In the genomic region with DNA sequence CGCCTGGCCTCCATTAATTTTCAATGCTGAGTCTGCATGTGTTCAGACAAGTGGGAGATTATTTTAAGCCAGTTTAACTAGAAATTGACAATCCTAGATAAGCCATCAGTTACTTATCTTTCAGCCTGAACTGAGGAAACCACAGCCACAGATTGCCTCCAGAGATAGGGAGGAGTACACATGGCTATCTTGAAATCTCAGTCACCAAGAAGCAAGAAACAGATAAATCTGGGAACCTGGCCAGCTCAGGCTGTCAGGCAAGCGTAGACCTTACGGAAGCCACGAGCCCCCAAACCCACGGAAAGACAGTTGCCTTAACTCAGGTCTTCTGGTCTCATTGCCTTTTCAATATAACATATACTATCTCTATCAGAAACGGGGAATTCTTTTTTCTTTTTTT, we compare ENCODE assay signal across 2 cellular contexts.
TF ChIP-seq lines count a peak whose summit lies in the region.

No MANE protein-coding gene starts in this region.

TF ChIP-seq in SK-N-SH, 30 proteins besides CTCF, POLR2A, EP300 and RAD21 (continued from another document):
- no peak for TF ChIP-seq MXI1 (IDR thresholded peaks at IDR 0.05; ENCODE audit: low read depth, low read length)
- no peak for TF ChIP-seq NRF1 (IDR thresholded peaks at IDR 0.05; ENCODE audit: low read depth, low read length)
- peak; percentile 77 for TF ChIP-seq TCF12 (IDR thresholded peaks at IDR 0.05)
- no peak for TF ChIP-seq EZH2phosphoT487 (IDR thresholded peaks at IDR 0.05; ENCODE audit: borderline replicate concordance, low read depth)
- TF ChIP-seq FOXM1 (IDR thresholded peaks at IDR 0.05; ENCODE audit: low read depth): no peak
- TF ChIP-seq MEF2A (IDR thresholded peaks at IDR 0.05; ENCODE audit: borderline replicate concordance, low read depth): no peak
- TF ChIP-seq, protein P1, sequence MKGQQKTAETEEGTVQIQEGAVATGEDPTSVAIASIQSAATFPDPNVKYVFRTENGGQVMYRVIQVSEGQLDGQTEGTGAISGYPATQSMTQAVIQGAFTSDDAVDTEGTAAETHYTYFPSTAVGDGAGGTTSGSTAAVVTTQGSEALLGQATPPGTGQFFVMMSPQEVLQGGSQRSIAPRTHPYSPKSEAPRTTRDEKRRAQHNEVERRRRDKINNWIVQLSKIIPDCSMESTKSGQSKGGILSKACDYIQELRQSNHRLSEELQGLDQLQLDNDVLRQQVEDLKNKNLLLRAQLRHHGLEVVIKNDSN (IDR thresholded peaks at IDR 0.05; ENCODE audit: borderline replicate concordance, low read depth): no peak
- TF ChIP-seq YY1 (IDR thresholded peaks at IDR 0.05; ENCODE audit: low read depth): no peak
- no peak for TF ChIP-seq ELF1 (IDR thresholded peaks at IDR 0.05)
- TF ChIP-seq, protein P2, sequence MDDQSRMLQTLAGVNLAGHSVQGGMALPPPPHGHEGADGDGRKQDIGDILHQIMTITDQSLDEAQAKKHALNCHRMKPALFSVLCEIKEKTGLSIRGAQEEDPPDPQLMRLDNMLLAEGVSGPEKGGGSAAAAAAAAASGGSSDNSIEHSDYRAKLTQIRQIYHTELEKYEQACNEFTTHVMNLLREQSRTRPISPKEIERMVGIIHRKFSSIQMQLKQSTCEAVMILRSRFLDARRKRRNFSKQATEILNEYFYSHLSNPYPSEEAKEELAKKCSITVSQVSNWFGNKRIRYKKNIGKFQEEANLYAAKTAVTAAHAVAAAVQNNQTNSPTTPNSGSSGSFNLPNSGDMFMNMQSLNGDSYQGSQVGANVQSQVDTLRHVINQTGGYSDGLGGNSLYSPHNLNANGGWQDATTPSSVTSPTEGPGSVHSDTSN (IDR thresholded peaks at IDR 0.05): peak; percentile 73
- TF ChIP-seq, protein P3, sequence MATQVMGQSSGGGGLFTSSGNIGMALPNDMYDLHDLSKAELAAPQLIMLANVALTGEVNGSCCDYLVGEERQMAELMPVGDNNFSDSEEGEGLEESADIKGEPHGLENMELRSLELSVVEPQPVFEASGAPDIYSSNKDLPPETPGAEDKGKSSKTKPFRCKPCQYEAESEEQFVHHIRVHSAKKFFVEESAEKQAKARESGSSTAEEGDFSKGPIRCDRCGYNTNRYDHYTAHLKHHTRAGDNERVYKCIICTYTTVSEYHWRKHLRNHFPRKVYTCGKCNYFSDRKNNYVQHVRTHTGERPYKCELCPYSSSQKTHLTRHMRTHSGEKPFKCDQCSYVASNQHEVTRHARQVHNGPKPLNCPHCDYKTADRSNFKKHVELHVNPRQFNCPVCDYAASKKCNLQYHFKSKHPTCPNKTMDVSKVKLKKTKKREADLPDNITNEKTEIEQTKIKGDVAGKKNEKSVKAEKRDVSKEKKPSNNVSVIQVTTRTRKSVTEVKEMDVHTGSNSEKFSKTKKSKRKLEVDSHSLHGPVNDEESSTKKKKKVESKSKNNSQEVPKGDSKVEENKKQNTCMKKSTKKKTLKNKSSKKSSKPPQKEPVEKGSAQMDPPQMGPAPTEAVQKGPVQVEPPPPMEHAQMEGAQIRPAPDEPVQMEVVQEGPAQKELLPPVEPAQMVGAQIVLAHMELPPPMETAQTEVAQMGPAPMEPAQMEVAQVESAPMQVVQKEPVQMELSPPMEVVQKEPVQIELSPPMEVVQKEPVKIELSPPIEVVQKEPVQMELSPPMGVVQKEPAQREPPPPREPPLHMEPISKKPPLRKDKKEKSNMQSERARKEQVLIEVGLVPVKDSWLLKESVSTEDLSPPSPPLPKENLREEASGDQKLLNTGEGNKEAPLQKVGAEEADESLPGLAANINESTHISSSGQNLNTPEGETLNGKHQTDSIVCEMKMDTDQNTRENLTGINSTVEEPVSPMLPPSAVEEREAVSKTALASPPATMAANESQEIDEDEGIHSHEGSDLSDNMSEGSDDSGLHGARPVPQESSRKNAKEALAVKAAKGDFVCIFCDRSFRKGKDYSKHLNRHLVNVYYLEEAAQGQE (IDR thresholded peaks at IDR 0.05; ENCODE audit: low read depth, low read length): no peak
- TF ChIP-seq, protein P4, sequence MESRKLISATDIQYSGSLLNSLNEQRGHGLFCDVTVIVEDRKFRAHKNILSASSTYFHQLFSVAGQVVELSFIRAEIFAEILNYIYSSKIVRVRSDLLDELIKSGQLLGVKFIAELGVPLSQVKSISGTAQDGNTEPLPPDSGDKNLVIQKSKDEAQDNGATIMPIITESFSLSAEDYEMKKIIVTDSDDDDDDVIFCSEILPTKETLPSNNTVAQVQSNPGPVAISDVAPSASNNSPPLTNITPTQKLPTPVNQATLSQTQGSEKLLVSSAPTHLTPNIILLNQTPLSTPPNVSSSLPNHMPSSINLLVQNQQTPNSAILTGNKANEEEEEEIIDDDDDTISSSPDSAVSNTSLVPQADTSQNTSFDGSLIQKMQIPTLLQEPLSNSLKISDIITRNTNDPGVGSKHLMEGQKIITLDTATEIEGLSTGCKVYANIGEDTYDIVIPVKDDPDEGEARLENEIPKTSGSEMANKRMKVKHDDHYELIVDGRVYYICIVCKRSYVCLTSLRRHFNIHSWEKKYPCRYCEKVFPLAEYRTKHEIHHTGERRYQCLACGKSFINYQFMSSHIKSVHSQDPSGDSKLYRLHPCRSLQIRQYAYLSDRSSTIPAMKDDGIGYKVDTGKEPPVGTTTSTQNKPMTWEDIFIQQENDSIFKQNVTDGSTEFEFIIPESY (IDR thresholded peaks at IDR 0.05; ENCODE audit: borderline replicate concordance, low read depth): no peak
- TF ChIP-seq, protein P5, sequence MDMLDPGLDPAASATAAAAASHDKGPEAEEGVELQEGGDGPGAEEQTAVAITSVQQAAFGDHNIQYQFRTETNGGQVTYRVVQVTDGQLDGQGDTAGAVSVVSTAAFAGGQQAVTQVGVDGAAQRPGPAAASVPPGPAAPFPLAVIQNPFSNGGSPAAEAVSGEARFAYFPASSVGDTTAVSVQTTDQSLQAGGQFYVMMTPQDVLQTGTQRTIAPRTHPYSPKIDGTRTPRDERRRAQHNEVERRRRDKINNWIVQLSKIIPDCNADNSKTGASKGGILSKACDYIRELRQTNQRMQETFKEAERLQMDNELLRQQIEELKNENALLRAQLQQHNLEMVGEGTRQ (IDR thresholded peaks at IDR 0.05; ENCODE audit: borderline replicate concordance, low read depth, low read length): no peak
- TF ChIP-seq JUND (IDR thresholded peaks at IDR 0.05): peak; percentile 70
- peak; percentile 50; the same call in 1 of the 2 replicates for TF ChIP-seq GATA2 (CRISPR knock-in tag; IDR thresholded peaks at IDR 0.05)
- TF ChIP-seq POLR2AphosphoS5 (IDR thresholded peaks at IDR 0.05; ENCODE audit: low read depth, low read length): peak; percentile 21; the same call in 1 of the 2 replicates
- TF ChIP-seq GABPA (IDR thresholded peaks at IDR 0.05; ENCODE audit: low read depth): no peak
- no peak for TF ChIP-seq SMC3 (IDR thresholded peaks at IDR 0.05; ENCODE audit: low read depth, low read length)

TF ChIP-seq in SK-N-SH treated with all-trans-retinoic acid at 6 μM for 48 hours, 23 proteins besides CTCF, POLR2A, EP300 and RAD21 (continued from another document):
- TF ChIP-seq, protein P6, sequence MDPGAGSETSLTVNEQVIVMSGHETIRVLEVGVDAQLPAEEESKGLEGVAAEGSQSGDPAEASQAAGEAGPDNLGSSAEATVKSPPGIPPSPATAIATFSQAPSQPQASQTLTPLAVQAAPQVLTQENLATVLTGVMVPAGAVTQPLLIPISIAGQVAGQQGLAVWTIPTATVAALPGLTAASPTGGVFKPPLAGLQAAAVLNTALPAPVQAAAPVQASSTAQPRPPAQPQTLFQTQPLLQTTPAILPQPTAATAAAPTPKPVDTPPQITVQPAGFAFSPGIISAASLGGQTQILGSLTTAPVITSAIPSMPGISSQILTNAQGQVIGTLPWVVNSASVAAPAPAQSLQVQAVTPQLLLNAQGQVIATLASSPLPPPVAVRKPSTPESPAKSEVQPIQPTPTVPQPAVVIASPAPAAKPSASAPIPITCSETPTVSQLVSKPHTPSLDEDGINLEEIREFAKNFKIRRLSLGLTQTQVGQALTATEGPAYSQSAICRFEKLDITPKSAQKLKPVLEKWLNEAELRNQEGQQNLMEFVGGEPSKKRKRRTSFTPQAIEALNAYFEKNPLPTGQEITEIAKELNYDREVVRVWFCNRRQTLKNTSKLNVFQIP (CRISPR knock-in tag; IDR thresholded peaks at IDR 0.05; ENCODE audit: borderline replicate concordance, low read depth): no peak
- TF ChIP-seq BACH2 (CRISPR knock-in tag; IDR thresholded peaks at IDR 0.05; ENCODE audit: borderline replicate concordance): no peak
- TF ChIP-seq, protein P7, sequence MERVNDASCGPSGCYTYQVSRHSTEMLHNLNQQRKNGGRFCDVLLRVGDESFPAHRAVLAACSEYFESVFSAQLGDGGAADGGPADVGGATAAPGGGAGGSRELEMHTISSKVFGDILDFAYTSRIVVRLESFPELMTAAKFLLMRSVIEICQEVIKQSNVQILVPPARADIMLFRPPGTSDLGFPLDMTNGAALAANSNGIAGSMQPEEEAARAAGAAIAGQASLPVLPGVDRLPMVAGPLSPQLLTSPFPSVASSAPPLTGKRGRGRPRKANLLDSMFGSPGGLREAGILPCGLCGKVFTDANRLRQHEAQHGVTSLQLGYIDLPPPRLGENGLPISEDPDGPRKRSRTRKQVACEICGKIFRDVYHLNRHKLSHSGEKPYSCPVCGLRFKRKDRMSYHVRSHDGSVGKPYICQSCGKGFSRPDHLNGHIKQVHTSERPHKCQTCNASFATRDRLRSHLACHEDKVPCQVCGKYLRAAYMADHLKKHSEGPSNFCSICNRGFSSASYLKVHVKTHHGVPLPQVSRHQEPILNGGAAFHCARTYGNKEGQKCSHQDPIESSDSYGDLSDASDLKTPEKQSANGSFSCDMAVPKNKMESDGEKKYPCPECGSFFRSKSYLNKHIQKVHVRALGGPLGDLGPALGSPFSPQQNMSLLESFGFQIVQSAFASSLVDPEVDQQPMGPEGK (CRISPR knock-in tag; IDR thresholded peaks at IDR 0.05; ENCODE audit: borderline replicate concordance): no peak
- no peak for TF ChIP-seq ZNF70 (CRISPR knock-in tag; IDR thresholded peaks at IDR 0.05)
- no peak for TF ChIP-seq RARB (CRISPR knock-in tag; IDR thresholded peaks at IDR 0.05)
- no peak for TF ChIP-seq ZNF565 (CRISPR knock-in tag; conservative IDR thresholded peaks at IDR 0.05; ENCODE audit: low read depth)
- no peak for TF ChIP-seq ESRRG (CRISPR knock-in tag; IDR thresholded peaks at IDR 0.05)
- TF ChIP-seq ZC3H10 (CRISPR knock-in tag; IDR thresholded peaks at IDR 0.05): no peak
- TF ChIP-seq SNAI2 (CRISPR knock-in tag; IDR thresholded peaks at IDR 0.05): no peak
- TF ChIP-seq, protein P8, sequence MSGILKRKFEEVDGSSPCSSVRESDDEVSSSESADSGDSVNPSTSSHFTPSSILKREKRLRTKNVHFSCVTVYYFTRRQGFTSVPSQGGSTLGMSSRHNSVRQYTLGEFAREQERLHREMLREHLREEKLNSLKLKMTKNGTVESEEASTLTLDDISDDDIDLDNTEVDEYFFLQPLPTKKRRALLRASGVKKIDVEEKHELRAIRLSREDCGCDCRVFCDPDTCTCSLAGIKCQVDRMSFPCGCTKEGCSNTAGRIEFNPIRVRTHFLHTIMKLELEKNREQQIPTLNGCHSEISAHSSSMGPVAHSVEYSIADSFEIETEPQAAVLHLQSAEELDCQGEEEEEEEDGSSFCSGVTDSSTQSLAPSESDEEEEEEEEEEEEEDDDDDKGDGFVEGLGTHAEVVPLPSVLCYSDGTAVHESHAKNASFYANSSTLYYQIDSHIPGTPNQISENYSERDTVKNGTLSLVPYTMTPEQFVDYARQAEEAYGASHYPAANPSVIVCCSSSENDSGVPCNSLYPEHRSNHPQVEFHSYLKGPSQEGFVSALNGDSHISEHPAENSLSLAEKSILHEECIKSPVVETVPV (CRISPR knock-in tag; IDR thresholded peaks at IDR 0.05): no peak
- TF ChIP-seq, protein P9, sequence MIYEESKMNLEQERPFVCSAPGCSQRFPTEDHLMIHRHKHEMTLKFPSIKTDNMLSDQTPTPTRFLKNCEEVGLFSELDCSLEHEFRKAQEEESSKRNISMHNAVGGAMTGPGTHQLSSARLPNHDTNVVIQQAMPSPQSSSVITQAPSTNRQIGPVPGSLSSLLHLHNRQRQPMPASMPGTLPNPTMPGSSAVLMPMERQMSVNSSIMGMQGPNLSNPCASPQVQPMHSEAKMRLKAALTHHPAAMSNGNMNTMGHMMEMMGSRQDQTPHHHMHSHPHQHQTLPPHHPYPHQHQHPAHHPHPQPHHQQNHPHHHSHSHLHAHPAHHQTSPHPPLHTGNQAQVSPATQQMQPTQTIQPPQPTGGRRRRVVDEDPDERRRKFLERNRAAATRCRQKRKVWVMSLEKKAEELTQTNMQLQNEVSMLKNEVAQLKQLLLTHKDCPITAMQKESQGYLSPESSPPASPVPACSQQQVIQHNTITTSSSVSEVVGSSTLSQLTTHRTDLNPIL (CRISPR knock-in tag; IDR thresholded peaks at IDR 0.05; ENCODE audit: low read depth): no peak
- TF ChIP-seq ARNTL (CRISPR knock-in tag; IDR thresholded peaks at IDR 0.05; ENCODE audit: borderline replicate concordance, low read depth): no peak
- TF ChIP-seq PPARA (CRISPR knock-in tag; IDR thresholded peaks at IDR 0.05; ENCODE audit: borderline replicate concordance): no peak
- TF ChIP-seq ZFP30 (CRISPR knock-in tag; IDR thresholded peaks at IDR 0.05): no peak
- TF ChIP-seq, protein P10, sequence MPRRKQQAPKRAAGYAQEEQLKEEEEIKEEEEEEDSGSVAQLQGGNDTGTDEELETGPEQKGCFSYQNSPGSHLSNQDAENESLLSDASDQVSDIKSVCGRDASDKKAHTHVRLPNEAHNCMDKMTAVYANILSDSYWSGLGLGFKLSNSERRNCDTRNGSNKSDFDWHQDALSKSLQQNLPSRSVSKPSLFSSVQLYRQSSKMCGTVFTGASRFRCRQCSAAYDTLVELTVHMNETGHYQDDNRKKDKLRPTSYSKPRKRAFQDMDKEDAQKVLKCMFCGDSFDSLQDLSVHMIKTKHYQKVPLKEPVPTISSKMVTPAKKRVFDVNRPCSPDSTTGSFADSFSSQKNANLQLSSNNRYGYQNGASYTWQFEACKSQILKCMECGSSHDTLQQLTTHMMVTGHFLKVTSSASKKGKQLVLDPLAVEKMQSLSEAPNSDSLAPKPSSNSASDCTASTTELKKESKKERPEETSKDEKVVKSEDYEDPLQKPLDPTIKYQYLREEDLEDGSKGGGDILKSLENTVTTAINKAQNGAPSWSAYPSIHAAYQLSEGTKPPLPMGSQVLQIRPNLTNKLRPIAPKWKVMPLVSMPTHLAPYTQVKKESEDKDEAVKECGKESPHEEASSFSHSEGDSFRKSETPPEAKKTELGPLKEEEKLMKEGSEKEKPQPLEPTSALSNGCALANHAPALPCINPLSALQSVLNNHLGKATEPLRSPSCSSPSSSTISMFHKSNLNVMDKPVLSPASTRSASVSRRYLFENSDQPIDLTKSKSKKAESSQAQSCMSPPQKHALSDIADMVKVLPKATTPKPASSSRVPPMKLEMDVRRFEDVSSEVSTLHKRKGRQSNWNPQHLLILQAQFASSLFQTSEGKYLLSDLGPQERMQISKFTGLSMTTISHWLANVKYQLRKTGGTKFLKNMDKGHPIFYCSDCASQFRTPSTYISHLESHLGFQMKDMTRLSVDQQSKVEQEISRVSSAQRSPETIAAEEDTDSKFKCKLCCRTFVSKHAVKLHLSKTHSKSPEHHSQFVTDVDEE (CRISPR knock-in tag; IDR thresholded peaks at IDR 0.05): no peak
- TF ChIP-seq ZFP3 (CRISPR knock-in tag; IDR thresholded peaks at IDR 0.05): no peak
TF ChIP-seq in SK-N-SH treated with all-trans-retinoic acid at 6 μM for 48 hours: peak in this region for 0.
